Comparison of ENCODE assay signal across 9 cellular contexts in the genomic region with DNA sequence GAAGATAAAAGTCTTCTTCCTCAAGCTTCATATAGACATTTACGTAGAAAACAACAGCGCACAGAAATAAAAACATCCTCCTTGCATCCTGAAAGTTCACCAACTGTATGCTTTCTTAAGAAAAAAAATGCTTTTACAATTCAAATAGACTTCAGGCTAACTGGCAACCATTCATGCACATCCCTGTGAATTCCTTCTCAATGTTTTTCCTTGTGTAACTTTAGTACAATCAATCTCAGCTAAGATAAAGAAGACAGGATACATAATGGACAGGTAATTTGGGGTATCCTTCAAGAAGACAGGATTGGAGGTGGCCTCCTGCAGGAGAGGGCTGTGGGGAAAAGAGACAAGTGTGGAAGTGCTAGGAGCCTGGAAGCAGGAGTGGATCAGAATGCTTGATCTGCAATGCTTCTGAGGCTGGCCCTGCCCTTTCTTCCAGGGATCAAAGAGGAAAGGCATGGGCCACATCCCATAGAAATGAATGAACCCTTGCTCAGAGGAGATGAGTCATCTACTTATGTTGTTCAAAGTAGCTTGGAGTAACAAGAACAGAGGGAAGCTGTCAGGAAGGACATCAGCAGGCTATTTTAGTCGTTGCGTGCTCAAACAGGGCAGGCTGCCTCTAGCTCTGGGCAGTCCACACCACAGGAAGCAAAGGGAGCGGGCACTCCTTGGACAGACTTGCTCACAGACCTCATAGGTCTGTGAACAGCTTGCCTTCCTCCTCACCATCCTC.
DNase-seq lines count a peak whose midpoint lies in the region; ATAC-seq, FAIRE-seq and TF ChIP-seq lines count a peak whose summit lies in the region.
"Had no signal": no experiment of that assay in that cellular context is flagged by ENCODE, and none has a peak within 500 bp of the region (broad histone marks: within the 10 kb centered on the region; RNA-seq: fewer than 3 reads in every experiment).

No MANE protein-coding gene starts in this region.

- CTCF ChIA-PET in mammary epithelial cell (lab: Charles Lee; ENCODE audit: low non-redundant PET), result interaction anchor here (0.7 kb wide), 1 partner anchor 1205 kb away, joined by 3 read pairs; no protein-coding TSS in a partner anchor
- CTCF ChIA-PET in HepG2 (lab: Yijun Ruan, JAX; ENCODE audit: low intra/inter-chr PET ratio, low total read pairs), result no interaction called here

- H3K27ac ChIP-seq in mammary epithelial cell (ENCODE audit: insufficient read depth, low read depth, low read length) (peak overlapping the region; percentile 85), HepG2 (ENCODE audit: extremely low read length, insufficient read depth, low read length) (peak overlapping the region; percentile 50)

- peaks cover 8% of the 10 kb centered on the region for H3K9me3 Mint-ChIP-seq in stimulated activated naive CD8-positive, alpha-beta T cell treated with anti-CD3 and anti-CD28 coated beads, Interleukin-15, Interleukin-2, amounts not matched to agents 100 ng/mL and 50 ng/mL, for 24 hours
- H3K9me3 Mint-ChIP-seq in naive thymus-derived CD8-positive, alpha-beta T cell, result peaks cover 0 to 11% (median 5%) of the 10 kb centered on the region in 9 donors

- DNase-seq in stimulated activated naive CD8-positive, alpha-beta T cell treated with anti-CD3 and anti-CD28 coated beads, Interleukin-15, Interleukin-2, amounts not matched to agents 100 U/mL and 50 U/mL, for 24 hours, result no peak
- DNase-seq in mammary epithelial cell, result peak; percentile 96
- DNase-seq in HepG2 (ENCODE audit: low spot score), result peak; percentile 87
- no peak for DNase-seq in putamen (ENCODE audit: low spot score)
- no peak for DNase-seq in NCI-H345 (lab: John Stamatoyannopoulos, UW)
- DNase-seq in naive thymus-derived CD8-positive, alpha-beta T cell, result no peak
- DNase-seq: activated naive CD4-positive, alpha-beta T cell treated with anti-CD3 and anti-CD28 coated beads, Interleukin-2, amount 10 ng/mL, durations not matched to agents 7 days and 5 days had no signal

- in situ Hi-C loops in mammary epithelial cell (cut with MboI; ENCODE audit: low sequenced_read_pairs in 2 of 2), result no loop called here
- in situ Hi-C loops in HepG2 (cut with HindIII; ENCODE audit: extremely low pct_ligation_motif_present, low pct_unique_long_range_greater_than_20kb), result no loop called here

- H4K20me1 ChIP-seq in mammary epithelial cell (ENCODE audit: insufficient read depth, low read length) (no peaks in the 10 kb centered on the region), HepG2 (ENCODE audit: insufficient read depth, low read length) (no peaks in the 10 kb centered on the region)

- H3K9ac ChIP-seq in mammary epithelial cell (ENCODE audit: insufficient read depth, low read length) (peak overlapping the region; percentile 65), HepG2 (ENCODE audit: insufficient read depth, low read depth, low read length) (no peak overlapping the region)

- H3K4me3 Mint-ChIP-seq in stimulated activated naive CD8-positive, alpha-beta T cell treated with anti-CD3 and anti-CD28 coated beads, Interleukin-15, Interleukin-2, amounts not matched to agents 100 ng/mL and 50 ng/mL, for 24 hours, result no peak overlapping the region
- peak overlapping the region in 1 of 10 donors; percentile 1 for H3K4me3 Mint-ChIP-seq in naive thymus-derived CD8-positive, alpha-beta T cell
- H3K4me3 Mint-ChIP-seq: activated naive CD4-positive, alpha-beta T cell treated with anti-CD3 and anti-CD28 coated beads, Interleukin-2, amount 10 ng/mL, durations not matched to agents 7 days and 5 days had no signal

- no peak overlapping the region for H2AFZ ChIP-seq in mammary epithelial cell (ENCODE audit: low read depth, low read length)
- H2AFZ ChIP-seq in HepG2 (ENCODE audit: low read length), result no peak overlapping the region

- no peaks in the 10 kb centered on the region for H3K27me3 Mint-ChIP-seq in stimulated activated naive CD8-positive, alpha-beta T cell treated with anti-CD3 and anti-CD28 coated beads, Interleukin-15, Interleukin-2, amounts not matched to agents 100 ng/mL and 50 ng/mL, for 24 hours
- H3K27me3 Mint-ChIP-seq in naive thymus-derived CD8-positive, alpha-beta T cell, result no peaks in the 10 kb centered on the region
- H3K27me3 Mint-ChIP-seq: activated naive CD4-positive, alpha-beta T cell treated with anti-CD3 and anti-CD28 coated beads, Interleukin-2, amount 10 ng/mL, durations not matched to agents 7 days and 5 days had no signal

- dilution Hi-C loops in mammary epithelial cell (cut with HindIII; ENCODE audit: low sequenced_read_pairs), result no loop called here

- peak; percentile 43 for FAIRE-seq in HepG2 (lab: Jason Lieb, UNC)

- peaks cover 42% of the 10 kb centered on the region for H3K4me1 ChIP-seq in mammary epithelial cell (ENCODE audit: insufficient read depth, low read length)
- peaks cover 50% of the 10 kb centered on the region for H3K4me1 ChIP-seq in HepG2 (ENCODE audit: insufficient read depth, low read length)

- no peaks in the 10 kb centered on the region for H3K36me3 ChIP-seq in mammary epithelial cell (ENCODE audit: insufficient read depth, low read length)
- no peaks in the 10 kb centered on the region for H3K36me3 ChIP-seq in HepG2 (replicated peaks in 1 of 2; ENCODE audit: control insufficient read depth in 1 of 2, insufficient read depth in 2 of 2, low read length in 2 of 2)

- H3K4me2 ChIP-seq in mammary epithelial cell (ENCODE audit: insufficient read depth, low read depth, low read length) (peak overlapping the region; percentile 66), HepG2 (ENCODE audit: low read depth, low read length) (no peak overlapping the region)

- WGBS in mammary epithelial cell (ENCODE audit: low coverage, missing lambda C conversion rate), result 44% methylated on average over 3 of the region's 5 CpGs
- 71% methylated on average over 5 of the region's 5 CpGs for WGBS in HepG2 (ENCODE audit: low lambda C conversion rate)

- H3K79me2 ChIP-seq in mammary epithelial cell (ENCODE audit: insufficient read depth, low read length) (peaks cover 43% of the 10 kb centered on the region), HepG2 (ENCODE audit: insufficient read depth, low read length) (no peaks in the 10 kb centered on the region)

- 0 out of 4 replicates have a peak, but pooled peaks of 1 of the 2 experiments have one; percentile 26 for TF ChIP-seq POLR2A in HepG2 (IDR thresholded peaks at IDR 0.05; ENCODE audit: insufficient read depth in 1 of 2, low read depth in 2 of 2, low read length in 2 of 2)

- H3K4me1 Mint-ChIP-seq in stimulated activated naive CD8-positive, alpha-beta T cell treated with anti-CD3 and anti-CD28 coated beads, Interleukin-15, Interleukin-2, amounts not matched to agents 100 ng/mL and 50 ng/mL, for 24 hours (ENCODE audit: low read depth), result peaks cover 42% of the 10 kb centered on the region
- peaks cover 18 to 58% (median 44%) of the 10 kb centered on the region in 4 donors for H3K4me1 Mint-ChIP-seq in naive thymus-derived CD8-positive, alpha-beta T cell

- ATAC-seq in stimulated activated naive CD8-positive, alpha-beta T cell treated with anti-CD3 and anti-CD28 coated beads, Interleukin-15, Interleukin-2, amounts not matched to agents 100 U/mL and 50 U/mL, for 24 hours, result no peak
- ATAC-seq in HepG2 (peak; percentile 86), HG03280 (IDR thresholded peaks at IDR 0.05; ENCODE audit: unreplicated experiment) (no peak)
- no peak for ATAC-seq in naive thymus-derived CD8-positive, alpha-beta T cell

- TF ChIP-seq RAD21 in HepG2 (CRISPR knock-in tag; IDR thresholded peaks at IDR 0.05), result no peak

- intact Hi-C loops in mammary epithelial cell (cut with micrococcal nuclease) (loop anchor here (1.0 to 5.0 kb wide), 3 partner anchors 19 to 320 kb away; no protein-coding TSS in a partner anchor), HepG2 (cut with micrococcal nuclease; ENCODE audit: unreplicated experiment) (no loop called here)

- H3K4me3 ChIP-seq in mammary epithelial cell (replicated peaks in 1 of 3; ENCODE audit: insufficient read depth in 1 of 3, low read depth in 2 of 3, low read length in 3 of 3) (no peak overlapping the region), HepG2 (replicated peaks in 1 of 3; ENCODE audit: insufficient read depth in 1 of 3, low read depth in 2 of 3, low read length in 3 of 3) (no peak overlapping the region)

- peaks cover 34% of the 10 kb centered on the region for H3K36me3 Mint-ChIP-seq in stimulated activated naive CD8-positive, alpha-beta T cell treated with anti-CD3 and anti-CD28 coated beads, Interleukin-15, Interleukin-2, amounts not matched to agents 100 ng/mL and 50 ng/mL, for 24 hours (ENCODE audit: low read depth)
- peaks cover 0 to 19% (median 16%) of the 10 kb centered on the region in 3 donors for H3K36me3 Mint-ChIP-seq in naive thymus-derived CD8-positive, alpha-beta T cell

- POLR2A ChIA-PET in HepG2 (lab: Yijun Ruan, JAX), result no interaction called here
- POLR2A ChIA-PET in naive thymus-derived CD8-positive, alpha-beta T cell (lab: Charles Lee), result no interaction called here

- BruUV-seq in mammary epithelial cell (replicated peaks; lab: Mats Ljungman, UMichigan) (no TSS peak), HepG2 (replicated peaks; lab: Mats Ljungman, UMichigan) (no TSS peak)

- peaks cover 10% of the 10 kb centered on the region for H3K9me3 ChIP-seq in mammary epithelial cell (replicated peaks; ENCODE audit: insufficient read depth, low read length)
- peaks cover 9% of the 10 kb centered on the region for H3K9me3 ChIP-seq in HepG2 (ENCODE audit: low read length)

- TF ChIP-seq EP300 in HepG2 (IDR thresholded peaks at IDR 0.05; ENCODE audit: low read depth in 2 of 2, low read length in 2 of 2) (peak in 1 of 2 experiments; percentile 67; a peak in 2 of 4 replicates), HepG2 (CRISPR knock-in tag; IDR thresholded peaks at IDR 0.05; ENCODE audit: borderline replicate concordance) (peak; percentile 57; the same call in 1 of the 2 replicates)

- H3K27me3 ChIP-seq in mammary epithelial cell (ENCODE audit: insufficient read depth, low read length) (no peaks in the 10 kb centered on the region), HepG2 (ENCODE audit: control insufficient read depth in 1 of 2, insufficient read depth in 2 of 2, low read length in 2 of 2) (no peaks in the 10 kb centered on the region)

- peak overlapping the region; percentile 63 for H3K27ac Mint-ChIP-seq in stimulated activated naive CD8-positive, alpha-beta T cell treated with anti-CD3 and anti-CD28 coated beads, Interleukin-15, Interleukin-2, amounts not matched to agents 100 ng/mL and 50 ng/mL, for 24 hours
- H3K27ac Mint-ChIP-seq in naive thymus-derived CD8-positive, alpha-beta T cell, result no peak overlapping the region
- H3K27ac Mint-ChIP-seq: activated naive CD4-positive, alpha-beta T cell treated with anti-CD3 and anti-CD28 coated beads, Interleukin-2, amount 10 ng/mL, durations not matched to agents 7 days and 5 days had no signal

- TF ChIP-seq CTCF in mammary epithelial cell (conservative IDR thresholded peaks at IDR 0.05 in 1 of 2, IDR thresholded peaks at IDR 0.05 in 1 of 2; ENCODE audit: extremely low read depth in 1 of 2, insufficient read depth in 1 of 2, low read depth in 1 of 2, low read length in 2 of 2), result no peak
- TF ChIP-seq CTCF in HepG2 (CRISPR knock-in tag; IDR thresholded peaks at IDR 0.05), result no peak

TF ChIP-seq in HepG2, 621 proteins besides CTCF, POLR2A, EP300 and RAD21 (continues in another document):
- no peak for TF ChIP-seq ZNF598 (CRISPR knock-in tag; IDR thresholded peaks at IDR 0.05; ENCODE audit: borderline replicate concordance)
- peak; percentile 32; the same call in 1 of the 2 replicates for TF ChIP-seq ZNF264 (CRISPR knock-in tag; IDR thresholded peaks at IDR 0.05)
- TF ChIP-seq FOSL2 (CRISPR knock-in tag; IDR thresholded peaks at IDR 0.05), result peak; percentile 97

Comparison
In these comparisons a context has a peak if more than half of its experiments do, and no peak if none do; other contexts are left out.
1. DNase-seq: peak in mammary epithelial cell (single experiment) and HepG2 (single experiment); none in stimulated activated naive CD8-positive, alpha-beta T cell treated with anti-CD3 and anti-CD28 coated beads, Interleukin-15, Interleukin-2, amounts not matched to agents 100 U/mL and 50 U/mL, for 24 hours (single experiment), putamen (single experiment), NCI-H345 (single experiment) and naive thymus-derived CD8-positive, alpha-beta T cell (0 of 10).